ENCODE assay signal across 24 cellular contexts in the genomic region with DNA sequence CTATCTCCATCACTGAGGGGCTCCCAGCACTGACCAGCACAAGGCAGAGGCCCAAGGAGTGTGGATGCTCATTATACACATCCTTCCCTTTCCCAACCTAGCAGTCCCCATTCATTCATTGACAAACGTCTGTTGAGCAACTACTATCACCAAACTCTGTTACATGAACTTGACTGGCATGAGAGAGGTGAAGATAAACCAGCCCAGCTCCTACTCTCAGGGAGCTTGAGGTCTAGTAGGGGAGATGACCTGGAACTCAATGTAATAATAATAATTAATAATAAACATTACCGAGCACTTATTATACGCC. TPM values are rescaled to one million over a fixed set of nuclear protein-coding genes. Genes with fewer than 3 reads are reported as not detected.
DNase-seq lines count a peak whose midpoint lies in the region; ATAC-seq, FAIRE-seq and TF ChIP-seq lines count a peak whose summit lies in the region.
"Had no signal": no experiment of that assay in that cellular context is flagged by ENCODE, and none has a peak within 500 bp of the region (broad histone marks: within the 10 kb centered on the region; RNA-seq: fewer than 3 reads in every experiment).

No MANE protein-coding gene starts in this region.

- H3K4me2 ChIP-seq in A549 (peak overlapping the region; percentile 47), osteoblast (ENCODE audit: insufficient read depth, low read length) (no peak overlapping the region)

- H3K4me1 ChIP-seq in A549, result peaks cover 86% of the 10 kb centered on the region
- H3K4me1 ChIP-seq in osteoblast (ENCODE audit: insufficient read depth, low read length), result peaks cover 21% of the 10 kb centered on the region

- DNase-seq in A549 (ENCODE audit: low read depth in 1 of 2, low spot score in 1 of 2), result no peak
- no peak for DNase-seq in Calu3
- DNase-seq in osteoblast (ENCODE audit: insufficient read length, low spot score, missing footprints), result peak; percentile 23
- no peak for DNase-seq in cardiac septum (ENCODE audit: low spot score)
- DNase-seq in activated naive CD4-positive, alpha-beta T cell treated with anti-CD3 and anti-CD28 coated beads, Interleukin-2, amount 10 ng/mL, durations not matched to agents 7 days and 5 days, result no peak
- DNase-seq: CD8-positive, alpha-beta memory T cell; DMS 273 treated with DMSO at 0.1 percent for 48 hours; DND-41; HCEC 1CT; KBM-7; NCI-H1417 treated with DMSO at 0.1 percent for 48 hours; NCI-H187 treated with DMSO at 0.1 percent for 48 hours; NCI-H2227 treated with DMSO at 0.1 percent for 48 hours; NCI-H510A treated with DMSO at 0.1 percent for 48 hours; NCI-H82; PC-3; SW 1271 had no signal

- H3K36me3 Mint-ChIP-seq in Calu3 (ENCODE audit: insufficient read depth, unreplicated experiment), result peaks cover 52% of the 10 kb centered on the region
- H3K36me3 Mint-ChIP-seq in activated naive CD4-positive, alpha-beta T cell treated with anti-CD3 and anti-CD28 coated beads, Interleukin-2, amount 10 ng/mL, durations not matched to agents 7 days and 5 days, result no peaks in the 10 kb centered on the region
- H3K36me3 Mint-ChIP-seq: CD8-positive, alpha-beta memory T cell had no signal

- TF ChIP-seq POLR2A in A549 (IDR thresholded peaks at IDR 0.05; ENCODE audit: low read length), result no peak

- no peak overlapping the region for H2AFZ ChIP-seq in osteoblast (ENCODE audit: low read length)

- H3K27me3 Mint-ChIP-seq in Calu3 (ENCODE audit: unreplicated experiment), result no peaks in the 10 kb centered on the region
- peaks cover 45% of the 10 kb centered on the region for H3K27me3 Mint-ChIP-seq in activated naive CD4-positive, alpha-beta T cell treated with anti-CD3 and anti-CD28 coated beads, Interleukin-2, amount 10 ng/mL, durations not matched to agents 7 days and 5 days

- H3K27ac Mint-ChIP-seq in Calu3 (ENCODE audit: unreplicated experiment), result peak overlapping the region; percentile 14
- H3K27ac Mint-ChIP-seq in activated naive CD4-positive, alpha-beta T cell treated with anti-CD3 and anti-CD28 coated beads, Interleukin-2, amount 10 ng/mL, durations not matched to agents 7 days and 5 days, result no peak overlapping the region

- H3K79me2 ChIP-seq in osteoblast (ENCODE audit: insufficient read depth, low read length), result no peaks in the 10 kb centered on the region

- H4K20me1 ChIP-seq in osteoblast (ENCODE audit: insufficient read depth, low read length), result no peaks in the 10 kb centered on the region
- H4K20me1 ChIP-seq: BLaER1 had no signal

- no TSS peak for BruUV-seq in Calu3 (replicated peaks; lab: Mats Ljungman, UMichigan)

- no peaks in the 10 kb centered on the region for H3K36me3 ChIP-seq in osteoblast (ENCODE audit: insufficient read depth, low read length)
- H3K36me3 ChIP-seq: BLaER1 had no signal

- H3K4me1 Mint-ChIP-seq in Calu3 (ENCODE audit: low read depth, unreplicated experiment), result peaks cover 58% of the 10 kb centered on the region
- peaks cover 36% of the 10 kb centered on the region for H3K4me1 Mint-ChIP-seq in activated naive CD4-positive, alpha-beta T cell treated with anti-CD3 and anti-CD28 coated beads, Interleukin-2, amount 10 ng/mL, durations not matched to agents 7 days and 5 days

- H3K27ac ChIP-seq in A549 (peak overlapping the region; percentile 87 to 92), VCaP (peak overlapping the region; percentile 97; the same call in 1 of the 2 replicates), osteoblast (ENCODE audit: low read depth, low read length) (no peak overlapping the region)
- H3K27ac ChIP-seq: BLaER1 had no signal

- H3K9me3 ChIP-seq in A549 (no peaks in the 10 kb centered on the region), osteoblast (ENCODE audit: low read depth, low read length) (no peaks in the 10 kb centered on the region)
- H3K9me3 ChIP-seq: BLaER1 had no signal

- no peak overlapping the region for H3K4me3 Mint-ChIP-seq in Calu3 (ENCODE audit: low read depth, unreplicated experiment)
- no peak overlapping the region for H3K4me3 Mint-ChIP-seq in activated naive CD4-positive, alpha-beta T cell treated with anti-CD3 and anti-CD28 coated beads, Interleukin-2, amount 10 ng/mL, durations not matched to agents 7 days and 5 days
- H3K4me3 Mint-ChIP-seq: CD8-positive, alpha-beta memory T cell had no signal

- TF ChIP-seq CTCF in A549 (IDR thresholded peaks at IDR 0.05), result no peak
- no peak for TF ChIP-seq CTCF in Calu3 (IDR thresholded peaks at IDR 0.05; ENCODE audit: unreplicated experiment)
- no peak for TF ChIP-seq CTCF in VCaP (conservative IDR thresholded peaks at IDR 0.05)
- TF ChIP-seq CTCF in osteoblast (IDR thresholded peaks at IDR 0.05; ENCODE audit: extremely low read depth, low read depth, low read length), result no peak

- TF ChIP-seq EP300 in A549 (IDR thresholded peaks at IDR 0.05), result no peak

- TF ChIP-seq RAD21 in A549 (conservative IDR thresholded peaks at IDR 0.05 in 1 of 2, IDR thresholded peaks at IDR 0.05 in 1 of 2), result no peak

- peaks cover 2% of the 10 kb centered on the region for H3K9me3 Mint-ChIP-seq in Calu3 (ENCODE audit: low read depth, unreplicated experiment)
- H3K9me3 Mint-ChIP-seq in activated naive CD4-positive, alpha-beta T cell treated with anti-CD3 and anti-CD28 coated beads, Interleukin-2, amount 10 ng/mL, durations not matched to agents 7 days and 5 days, result no peaks in the 10 kb centered on the region

- intact Hi-C loops in Calu3 (cut with micrococcal nuclease; ENCODE audit: unreplicated experiment), result no loop called here
- intact Hi-C loops in cardiac septum (cut with DNase I), result no loop called here

- WGBS in A549 (ENCODE audit: missing lambda C conversion rate), result 89% methylated on average over 3 of the region's 3 CpGs

- CTCF ChIA-PET in A549 (lab: Yijun Ruan, JAX), result interaction anchor here (0.7 to 26.6 kb wide), 30 partner anchors 9 to 194 kb away, joined by 3 to 694 read pairs (median 14); partner anchors contain the start of genes BCAM and CEACAM16
- CTCF ChIA-PET in Calu3 (lab: Charles Lee), result interaction anchor here (1.2 to 5.3 kb wide), 5 partner anchors 34 to 156 kb away, joined by 4 to 27 read pairs (median 7); partner anchors contain the start of gene NECTIN2
- CTCF ChIA-PET in activated naive CD4-positive, alpha-beta T cell treated with anti-CD3 and anti-CD28 coated beads, Interleukin-2, amount 10 ng/mL, durations not matched to agents 7 days and 5 days (lab: Charles Lee), result interaction anchor here (0.8 to 8.1 kb wide), 12 partner anchors 17 to 145 kb away, joined by 3 to 79 read pairs (median 4); no protein-coding TSS in a partner anchor

- no peak for ATAC-seq in A549
- no peak for ATAC-seq in GM19455 (IDR thresholded peaks at IDR 0.05; ENCODE audit: unreplicated experiment)

- FAIRE-seq in A549 (lab: Jason Lieb, UNC), result no peak

- no peaks in the 10 kb centered on the region for H3K27me3 ChIP-seq in osteoblast (ENCODE audit: insufficient read depth, low read length)
- H3K27me3 ChIP-seq: BLaER1 had no signal

- POLR2A ChIA-PET in A549 (lab: Yijun Ruan, JAX), result interaction anchor here (1.8 to 4.0 kb wide), 2 partner anchors 34 to 81 kb away, joined by 8 to 27 read pairs; no protein-coding TSS in a partner anchor

- H3K4me3 ChIP-seq in A549, result no peak overlapping the region
- H3K4me3 ChIP-seq in osteoblast (ENCODE audit: insufficient read depth, low read length), result no peak overlapping the region
- H3K4me3 ChIP-seq: BLaER1 had no signal

TF ChIP-seq in A549, 52 proteins besides CTCF, POLR2A, EP300 and RAD21:
- TF ChIP-seq CEBPB (IDR thresholded peaks at IDR 0.05), result 0 out of 4 replicates have a peak, but pooled peaks of 1 of the 2 experiments have one; percentile 38
- no peak for TF ChIP-seq RCOR1 (IDR thresholded peaks at IDR 0.05; ENCODE audit: low read depth, low read length)

RNA-seq across cellular contexts. Expression of gene CEACAM16, which starts 8.9 kb away (rescaled TPM):
- polyA plus RNA-seq in A549 (2011; rRNA removed), result not detected in 2 replicates
- 0.03 TPM in 1 of 2 replicates, not detected in the other for polyA plus RNA-seq in A549 (2012; cell fraction: cytosol; rRNA removed)
- 0.34 and 0.50 TPM in 2 replicates for polyA plus RNA-seq in A549 (2012; cell fraction: nucleus; rRNA removed)
- polyA plus RNA-seq in A549 (2017; fragmentation: RNase III; extraction: RNeasy Plus Mini Kit Qiagen cat#74134 plus additional on column Dnase treatment), result 0.08 to 0.11 TPM in 2 of 3 replicates, not detected in the other
- polyA minus RNA-seq in A549 (2011; rRNA and poly(A)+ RNA removed), result 0.34 and 0.58 TPM in 2 replicates
- total RNA-seq in Calu3 (2022), result 0.38 TPM in 1 of 2 replicates, not detected in the other
- total RNA-seq in osteoblast, result under 0.01 TPM in 1 of 2 replicates, not detected in the other
- not detected for total RNA-seq in cardiac septum
- total RNA-seq: A673; CD8-positive, alpha-beta memory T cell; G401; PC-3; Right ventricle myocardium inferior; SK-MEL-5 had no signal
- polyA plus RNA-seq: CD8-positive, alpha-beta memory T cell had no signal

RNA-seq across cellular contexts. Expression of gene CEACAM19, which starts 18.8 kb away (rescaled TPM):
- polyA plus RNA-seq in A549 (2011; rRNA removed) (8.2 and 13.7 TPM in 2 replicates), A549 (2017; fragmentation: RNase III; extraction: RNeasy Plus Mini Kit Qiagen cat#74134 plus additional on column Dnase treatment) (7.2 to 10.3 TPM (median 9.7 TPM) in 3 replicates)
- 10.0 and 12.3 TPM in 2 replicates for polyA plus RNA-seq in A549 (2012; cell fraction: cytosol; rRNA removed)
- polyA plus RNA-seq in A549 (2012; cell fraction: nucleus; rRNA removed), result 75.3 and 87.9 TPM in 2 replicates
- polyA minus RNA-seq in A549 (2011; rRNA and poly(A)+ RNA removed), result 13.7 and 14.9 TPM in 2 replicates
- total RNA-seq in Calu3 (2022) (66.2 and 67.8 TPM in 2 replicates), osteoblast (0.72 and 1.2 TPM in 2 replicates), cardiac septum (7.6 TPM)
- polyA plus RNA-seq: CD8-positive, alpha-beta memory T cell had no signal

RNA-seq across cellular contexts. Expression of gene PVR, which starts 46.4 kb away (rescaled TPM):
- polyA plus RNA-seq in A549 (2011; rRNA removed) (108 and 110 TPM in 2 replicates), A549 (2017; fragmentation: RNase III; extraction: RNeasy Plus Mini Kit Qiagen cat#74134 plus additional on column Dnase treatment) (86.2 to 98.1 TPM (median 90.3 TPM) in 3 replicates)
- polyA plus RNA-seq in A549 (2012; cell fraction: cytosol; rRNA removed), result 103 and 142 TPM in 2 replicates
- polyA plus RNA-seq in A549 (2012; cell fraction: nucleus; rRNA removed), result 163 and 226 TPM in 2 replicates
- polyA minus RNA-seq in A549 (2011; rRNA and poly(A)+ RNA removed), result 145 and 164 TPM in 2 replicates
- total RNA-seq in Calu3 (2022) (176 and 215 TPM in 2 replicates), osteoblast (50.1 and 53.6 TPM in 2 replicates), cardiac septum (44.0 TPM)

RNA-seq across cellular contexts. Expression of gene BCL3, which starts 58.4 kb away (rescaled TPM):
- polyA plus RNA-seq in A549 (2011; rRNA removed), result 22.6 and 25.3 TPM in 2 replicates
- polyA plus RNA-seq in A549 (2012; cell fraction: cytosol; rRNA removed), result 103 and 138 TPM in 2 replicates
- 302 and 387 TPM in 2 replicates for polyA plus RNA-seq in A549 (2012; cell fraction: nucleus; rRNA removed)
- polyA plus RNA-seq in A549 (2017; fragmentation: RNase III; extraction: RNeasy Plus Mini Kit Qiagen cat#74134 plus additional on column Dnase treatment), result 49.6 to 80.7 TPM (median 72.1 TPM) in 3 replicates
- polyA minus RNA-seq in A549 (2011; rRNA and poly(A)+ RNA removed), result 27.4 and 33.8 TPM in 2 replicates
- 37.7 and 41.5 TPM in 2 replicates for total RNA-seq in Calu3 (2022)
- total RNA-seq in osteoblast, result 6.5 and 7.2 TPM in 2 replicates
- total RNA-seq in cardiac septum, result 41.5 TPM
